8 cellular contexts compared by ENCODE assay signal in genomic region chr5:87116821-87117512, GRCh38.
DNase-seq lines count a peak whose midpoint lies in the region; ATAC-seq and TF ChIP-seq lines count a peak whose summit lies in the region.

No MANE protein-coding gene starts in this region.

- CTCF ChIA-PET in activated CD8-positive, alpha-beta T cell treated with anti-CD3 and anti-CD28 coated beads for 36 hours (lab: Charles Lee): interaction anchor here (0.9 to 1.7 kb wide), 4 partner anchors 11 to 283 kb away, joined by 3 to 8 read pairs (median 4); no protein-coding TSS in a partner anchor
- CTCF ChIA-PET in activated CD8-positive, alpha-beta T cell treated with anti-CD3 and anti-CD28 coated beads, Interleukin-2, amount 10 ng/mL, durations not matched to agents 7 days and 5 days (lab: Charles Lee): interaction anchor here (0.7 to 1.3 kb wide), 6 partner anchors 10 to 45 kb away, joined by 3 to 6 read pairs (median 4); no protein-coding TSS in a partner anchor

- peak overlapping the region; percentile 60 for H3K27ac Mint-ChIP-seq in activated CD8-positive, alpha-beta T cell treated with anti-CD3 and anti-CD28 coated beads for 36 hours
- no peak overlapping the region for H3K27ac Mint-ChIP-seq in activated CD8-positive, alpha-beta T cell treated with anti-CD3 and anti-CD28 coated beads, Interleukin-2, amount 10 ng/mL, durations not matched to agents 7 days and 5 days
- peak overlapping the region in 1 of 6 donors; percentile 48 for H3K27ac Mint-ChIP-seq in naive B cell

- H3K4me3 Mint-ChIP-seq in activated CD8-positive, alpha-beta T cell treated with anti-CD3 and anti-CD28 coated beads for 36 hours: no peak overlapping the region
- H3K4me3 Mint-ChIP-seq in activated CD8-positive, alpha-beta T cell treated with anti-CD3 and anti-CD28 coated beads, Interleukin-2, amount 10 ng/mL, durations not matched to agents 7 days and 5 days: no peak overlapping the region
- H3K4me3 Mint-ChIP-seq in naive B cell: no peak overlapping the region

- peak; percentile 58 for ATAC-seq in activated CD8-positive, alpha-beta T cell treated with anti-CD3 and anti-CD28 coated beads for 36 hours
- no peak for ATAC-seq in activated CD8-positive, alpha-beta T cell treated with anti-CD3 and anti-CD28 coated beads, Interleukin-2, amount 10 ng/mL, durations not matched to agents 7 days and 5 days
- ATAC-seq in HG02571 (IDR thresholded peaks at IDR 0.05; ENCODE audit: unreplicated experiment) (peak; percentile 86), naive B cell (ENCODE audit: low read depth in 2 of 2) (peak in 1 of 2 donors; percentile 48)

- TF ChIP-seq CTCF in activated CD8-positive, alpha-beta T cell treated with anti-CD3 and anti-CD28 coated beads for 36 hours (IDR thresholded peaks at IDR 0.05): no peak
- no peak for TF ChIP-seq CTCF in coronary artery (IDR thresholded peaks at IDR 0.05)

- H3K27me3 Mint-ChIP-seq in activated CD8-positive, alpha-beta T cell treated with anti-CD3 and anti-CD28 coated beads for 36 hours: no peaks in the 10 kb centered on the region
- H3K27me3 Mint-ChIP-seq in activated CD8-positive, alpha-beta T cell treated with anti-CD3 and anti-CD28 coated beads, Interleukin-2, amount 10 ng/mL, durations not matched to agents 7 days and 5 days (ENCODE audit: low read depth): no peaks in the 10 kb centered on the region
- no peaks in the 10 kb centered on the region for H3K27me3 Mint-ChIP-seq in naive B cell

- peaks cover 60% of the 10 kb centered on the region for H3K4me1 Mint-ChIP-seq in activated CD8-positive, alpha-beta T cell treated with anti-CD3 and anti-CD28 coated beads for 36 hours (ENCODE audit: low read depth)
- H3K4me1 Mint-ChIP-seq in activated CD8-positive, alpha-beta T cell treated with anti-CD3 and anti-CD28 coated beads, Interleukin-2, amount 10 ng/mL, durations not matched to agents 7 days and 5 days (ENCODE audit: low read depth): peaks cover 49% of the 10 kb centered on the region
- peaks cover 56 to 68% (median 59%) of the 10 kb centered on the region in 3 donors for H3K4me1 Mint-ChIP-seq in naive B cell

- H3K4me3 ChIP-seq in coronary artery: no peak overlapping the region

- intact Hi-C loops in activated CD8-positive, alpha-beta T cell treated with anti-CD3 and anti-CD28 coated beads for 36 hours (cut with micrococcal nuclease): no loop called here
- intact Hi-C loops in posterior vena cava (cut with DNase I): no loop called here

- H3K27ac ChIP-seq in coronary artery: no peak overlapping the region

- POLR2A ChIA-PET in activated CD8-positive, alpha-beta T cell treated with anti-CD3 and anti-CD28 coated beads for 36 hours (lab: Charles Lee): interaction anchor here (0.9 to 1.3 kb wide), 4 partner anchors 8 to 151 kb away, joined by 3 to 4 read pairs (median 3); partner anchors contain the start of gene RASA1
- POLR2A ChIA-PET in activated CD8-positive, alpha-beta T cell treated with anti-CD3 and anti-CD28 coated beads, Interleukin-2, amount 10 ng/mL, durations not matched to agents 7 days and 5 days (lab: Charles Lee): interaction anchor here (1.8 kb wide), 1 partner anchor 151 kb away, joined by 6 read pairs; the partner anchor contains the start of gene RASA1

- H3K36me3 Mint-ChIP-seq in activated CD8-positive, alpha-beta T cell treated with anti-CD3 and anti-CD28 coated beads for 36 hours (ENCODE audit: low read depth): peaks cover 2% of the 10 kb centered on the region
- peaks cover 5% of the 10 kb centered on the region for H3K36me3 Mint-ChIP-seq in activated CD8-positive, alpha-beta T cell treated with anti-CD3 and anti-CD28 coated beads, Interleukin-2, amount 10 ng/mL, durations not matched to agents 7 days and 5 days (ENCODE audit: low read depth)
- H3K36me3 Mint-ChIP-seq in naive B cell: no peaks in the 10 kb centered on the region

- H3K9me3 Mint-ChIP-seq in activated CD8-positive, alpha-beta T cell treated with anti-CD3 and anti-CD28 coated beads for 36 hours: no peaks in the 10 kb centered on the region
- peaks cover 4% of the 10 kb centered on the region for H3K9me3 Mint-ChIP-seq in activated CD8-positive, alpha-beta T cell treated with anti-CD3 and anti-CD28 coated beads, Interleukin-2, amount 10 ng/mL, durations not matched to agents 7 days and 5 days (ENCODE audit: insufficient read depth)
- no peaks in the 10 kb centered on the region for H3K9me3 Mint-ChIP-seq in naive B cell

- peak; percentile 17 for DNase-seq in activated CD8-positive, alpha-beta T cell treated with anti-CD3 and anti-CD28 coated beads for 36 hours
- no peak for DNase-seq in activated CD8-positive, alpha-beta T cell treated with anti-CD3 and anti-CD28 coated beads, Interleukin-2, amount 10 ng/mL, durations not matched to agents 7 days and 5 days
- DNase-seq in HT1080 (ENCODE audit: low read depth): peak; percentile 63
- peak; percentile 1 for DNase-seq in naive B cell
- no peak for DNase-seq in NCI-H748 (lab: John Stamatoyannopoulos, UW; ENCODE audit: unreplicated experiment)
- DNase-seq in coronary artery (ENCODE audit: low spot score): no peak
- no peak for DNase-seq in posterior vena cava (ENCODE audit: low spot score)

Comparison
In these comparisons a context has a peak if more than half of its experiments do, and no peak if none do; other contexts are left out.
1. DNase-seq: peak in activated CD8-positive, alpha-beta T cell treated with anti-CD3 and anti-CD28 coated beads for 36 hours (single experiment), HT1080 (single experiment) and naive B cell (single experiment); none in activated CD8-positive, alpha-beta T cell treated with anti-CD3 and anti-CD28 coated beads, Interleukin-2, amount 10 ng/mL, durations not matched to agents 7 days and 5 days (single experiment), NCI-H748 (single experiment), coronary artery (single experiment) and posterior vena cava (single experiment).